Comparison of ENCODE assay signal across 8 cellular contexts in the genomic region with DNA sequence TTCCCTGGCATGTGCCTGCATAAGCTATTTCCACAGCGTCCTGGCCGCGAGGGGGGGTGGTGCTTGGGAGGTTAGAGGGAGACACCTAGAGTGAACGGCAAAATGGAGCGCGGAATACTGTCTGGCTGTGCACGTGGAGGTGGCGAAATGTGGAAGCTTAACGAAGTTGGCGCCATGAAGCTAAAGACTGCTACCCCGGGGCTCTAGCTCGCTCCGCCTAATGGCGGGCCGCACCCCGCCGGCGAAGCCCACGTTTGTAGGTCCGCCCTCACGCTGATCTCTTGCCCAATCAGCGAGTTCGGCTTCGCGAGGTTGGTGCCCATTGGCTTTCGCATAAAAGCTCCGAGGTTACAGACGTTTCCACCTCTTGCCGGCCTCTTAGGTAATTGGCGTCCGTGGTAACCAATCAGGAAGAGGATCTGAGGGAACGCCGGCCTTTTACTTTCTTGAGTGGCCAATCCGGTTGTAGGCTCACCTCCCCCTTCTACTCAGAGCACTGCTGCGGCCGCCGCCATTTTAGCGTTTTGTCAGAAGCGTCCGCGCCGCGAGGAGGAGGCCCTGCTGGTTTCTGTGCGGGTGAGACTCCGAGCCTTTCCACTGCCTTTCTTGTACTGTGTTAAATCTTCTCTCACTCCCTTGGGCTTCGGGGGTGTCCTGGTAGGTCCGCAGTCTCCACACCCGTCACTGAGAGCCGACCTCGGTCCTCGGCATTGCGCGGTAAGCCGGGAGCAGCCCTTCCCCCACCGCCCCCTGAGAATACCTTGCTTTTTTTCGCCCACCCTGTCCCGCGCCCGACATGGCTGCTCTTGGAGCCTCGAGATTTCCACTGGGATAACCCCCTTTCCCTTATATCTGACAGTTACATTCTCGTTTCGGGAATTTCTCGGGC. TPM values are rescaled to one million over a fixed set of nuclear protein-coding genes. Genes with fewer than 3 reads are reported as not detected.
A peak's percentile ranks its signal among the peaks of the same experiment; 100 is the strongest.
DNase-seq lines count a peak whose midpoint lies in the region; ATAC-seq lines count a peak whose summit lies in the region.

A gene with protein sequence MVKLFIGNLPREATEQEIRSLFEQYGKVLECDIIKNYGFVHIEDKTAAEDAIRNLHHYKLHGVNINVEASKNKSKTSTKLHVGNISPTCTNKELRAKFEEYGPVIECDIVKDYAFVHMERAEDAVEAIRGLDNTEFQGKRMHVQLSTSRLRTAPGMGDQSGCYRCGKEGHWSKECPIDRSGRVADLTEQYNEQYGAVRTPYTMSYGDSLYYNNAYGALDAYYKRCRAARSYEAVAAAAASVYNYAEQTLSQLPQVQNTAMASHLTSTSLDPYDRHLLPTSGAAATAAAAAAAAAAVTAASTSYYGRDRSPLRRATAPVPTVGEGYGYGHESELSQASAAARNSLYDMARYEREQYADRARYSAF (plus strand): TSS at position 527 of the 889 bp plus-strand sequence. CDS start 1,009 bp downstream, outside the sequence.

- ATAC-seq in GM21381 (IDR thresholded peaks at IDR 0.05; ENCODE audit: unreplicated experiment): peak; percentile 94
- peak; percentile 97 for ATAC-seq in activated CD8-positive, alpha-beta memory T cell treated with anti-CD3 and anti-CD28 coated beads, Interleukin-2, amount 10 ng/mL, durations not matched to agents 7 days and 5 days

- no peaks in the 10 kb centered on the region for H3K79me1 ChIP-seq in mesenchymal stem cell (replicated peaks; ENCODE audit: low read length, poor library complexity, severe bottlenecking)

- H2AK5ac ChIP-seq in mesenchymal stem cell (ENCODE audit: low read length, severe bottlenecking): peak within 1 kb of the TSS; percentile 54

- no peaks in the 10 kb centered on the region for H3K9me3 Mint-ChIP-seq in activated CD8-positive, alpha-beta memory T cell treated with anti-CD3 and anti-CD28 coated beads, Interleukin-2, amount 10 ng/mL, durations not matched to agents 7 days and 5 days (ENCODE audit: low read depth)

- peak within 1 kb of the TSS in 1 of 2 experiments; percentile 47 for H2BK12ac ChIP-seq in mesenchymal stem cell (ENCODE audit: low read length in 2 of 2)

- H3K4me3 ChIP-seq in NT2/D1 (ENCODE audit: insufficient read length, low read depth): peak within 1 kb of the TSS; percentile 98
- H3K4me3 ChIP-seq in endocrine pancreas (ENCODE audit: control insufficient read depth, insufficient read depth, low read length): peak within 1 kb of the TSS; percentile 87
- H3K4me3 ChIP-seq in mesenchymal stem cell (ENCODE audit: insufficient read depth in 1 of 2, low read depth in 1 of 2, low read length in 2 of 2): peak within 1 kb of the TSS; percentile 79 to 91

- H3K27ac ChIP-seq in mesenchymal stem cell (ENCODE audit: low read length, poor library complexity, severe bottlenecking): peak within 1 kb of the TSS; percentile 96

- H2BK120ac ChIP-seq in mesenchymal stem cell (ENCODE audit: low read depth, low read length): peak within 1 kb of the TSS; percentile 73

- H3K14ac ChIP-seq in mesenchymal stem cell (ENCODE audit: low read length in 2 of 2): peak within 1 kb of the TSS in 1 of 2 experiments; percentile 6

- peak within 1 kb of the TSS; percentile 94 for H4K8ac ChIP-seq in mesenchymal stem cell (ENCODE audit: low read length)

- DNase-seq in Caki2 (ENCODE audit: low read depth) (peak; percentile 98), HUDEP-2 (lab: John Stamatoyannopoulos, UW; ENCODE audit: unreplicated experiment in 76 of 76) (peak; percentile 36 to 99 (median 97)), NT2/D1 (ENCODE audit: low read depth, low spot score) (peak; percentile 100), mesenchymal stem cell (peak; percentile 100)
- DNase-seq in activated CD8-positive, alpha-beta memory T cell treated with anti-CD3 and anti-CD28 coated beads, Interleukin-2, amount 10 ng/mL, durations not matched to agents 7 days and 5 days: peak; percentile 99
- DNase-seq in stimulated activated CD8-positive, alpha-beta memory T cell treated with anti-CD3 and anti-CD28 coated beads, Interleukin-12 subunit alpha, Interleukin-12 subunit beta, amount 100 ng/mL, for 4 hours (ENCODE audit: low read depth): peak; percentile 86

- H2BK15ac ChIP-seq in mesenchymal stem cell (ENCODE audit: low read depth, poor library complexity, severe bottlenecking): no peak within 1 kb of the TSS

- peak within 1 kb of the TSS; percentile 97 for H3K27ac Mint-ChIP-seq in activated CD8-positive, alpha-beta memory T cell treated with anti-CD3 and anti-CD28 coated beads, Interleukin-2, amount 10 ng/mL, durations not matched to agents 7 days and 5 days

- peak within 1 kb of the TSS; percentile 73 for H3K4me2 ChIP-seq in mesenchymal stem cell (ENCODE audit: low read length, poor library complexity, severe bottlenecking)

- H3K9me3 ChIP-seq in NT2/D1 (ENCODE audit: insufficient read depth, low read length) (no peaks in the 10 kb centered on the region), endocrine pancreas (ENCODE audit: control insufficient read depth, low read length) (no peaks in the 10 kb centered on the region), mesenchymal stem cell (ENCODE audit: control insufficient read depth, low read length) (no peaks in the 10 kb centered on the region)

- H3K4me1 ChIP-seq in NT2/D1 (ENCODE audit: insufficient read depth, insufficient read length) (peaks cover 9% of the 10 kb centered on the region), endocrine pancreas (ENCODE audit: control insufficient read depth, insufficient read depth, low read length) (peaks cover 32% of the 10 kb centered on the region), mesenchymal stem cell (ENCODE audit: control insufficient read depth, insufficient read depth, low read depth, low read length) (peaks cover 10% of the 10 kb centered on the region)

- H3K27me3 ChIP-seq in NT2/D1 (ENCODE audit: insufficient read depth, insufficient read length) (no peaks in the 10 kb centered on the region), endocrine pancreas (ENCODE audit: control insufficient read depth, insufficient read depth, low read length) (no peaks in the 10 kb centered on the region), mesenchymal stem cell (ENCODE audit: control insufficient read depth in 1 of 2, insufficient read depth in 1 of 2, low read length in 2 of 2) (no peaks in the 10 kb centered on the region)

- under 1% methylated on average over 63 of the region's 63 CpGs for WGBS in mesenchymal stem cell

- no peaks in the 10 kb centered on the region for H3K27me3 Mint-ChIP-seq in activated CD8-positive, alpha-beta memory T cell treated with anti-CD3 and anti-CD28 coated beads, Interleukin-2, amount 10 ng/mL, durations not matched to agents 7 days and 5 days

- in situ Hi-C loops in Caki2 (cut with HindIII; ENCODE audit: low pct_unique_long_range_greater_than_20kb, low sequenced_read_pairs): no loop called here

- H2BK5ac ChIP-seq in mesenchymal stem cell (ENCODE audit: low read depth, low read length, poor library complexity, severe bottlenecking): peak within 1 kb of the TSS; percentile 86

- peak within 1 kb of the TSS in 1 of 2 experiments; percentile 81 for H3K23ac ChIP-seq in mesenchymal stem cell (ENCODE audit: low read length in 2 of 2)

- H3K9ac ChIP-seq in NT2/D1 (ENCODE audit: insufficient read length, low read depth) (peak within 1 kb of the TSS; percentile 100), endocrine pancreas (ENCODE audit: control insufficient read depth, insufficient read depth, low read length) (peak within 1 kb of the TSS; percentile 96), mesenchymal stem cell (ENCODE audit: low read length) (peak within 1 kb of the TSS; percentile 94)

- H2AFZ ChIP-seq in mesenchymal stem cell (ENCODE audit: low read depth, low read length): peak within 1 kb of the TSS; percentile 78

- H3K36me3 Mint-ChIP-seq in activated CD8-positive, alpha-beta memory T cell treated with anti-CD3 and anti-CD28 coated beads, Interleukin-2, amount 10 ng/mL, durations not matched to agents 7 days and 5 days: peaks cover 58% of the 10 kb centered on the region

- peak within 1 kb of the TSS; percentile 77 to 89 for H3K4ac ChIP-seq in mesenchymal stem cell (ENCODE audit: low read depth in 1 of 2, low read length in 2 of 2)

- H3K4me3 Mint-ChIP-seq in activated CD8-positive, alpha-beta memory T cell treated with anti-CD3 and anti-CD28 coated beads, Interleukin-2, amount 10 ng/mL, durations not matched to agents 7 days and 5 days: peak within 1 kb of the TSS; percentile 87

- CTCF ChIA-PET in activated CD8-positive, alpha-beta memory T cell treated with anti-CD3 and anti-CD28 coated beads, Interleukin-2, amount 10 ng/mL, durations not matched to agents 7 days and 5 days (lab: Charles Lee): interaction anchor here (0.8 to 3.1 kb wide), 20 partner anchors 8 to 990 kb away, joined by 3 to 19 read pairs (median 5); a partner anchor contains a TSS

- peaks cover 61% of the 10 kb centered on the region for H3K4me1 Mint-ChIP-seq in activated CD8-positive, alpha-beta memory T cell treated with anti-CD3 and anti-CD28 coated beads, Interleukin-2, amount 10 ng/mL, durations not matched to agents 7 days and 5 days

- H3K36me3 ChIP-seq in NT2/D1 (ENCODE audit: insufficient read depth, insufficient read length, low read length): peaks cover 73% of the 10 kb centered on the region
- H3K36me3 ChIP-seq in endocrine pancreas (ENCODE audit: control insufficient read depth, insufficient read depth, low read length): peaks cover 3% of the 10 kb centered on the region
- H3K36me3 ChIP-seq in mesenchymal stem cell (ENCODE audit: control insufficient read depth in 1 of 2, insufficient read depth in 2 of 2, low read depth in 1 of 2, low read length in 2 of 2): peaks cover 20 to 50% of the 10 kb centered on the region in 2 experiments

- peak within 1 kb of the TSS; percentile 89 to 92 for H3K18ac ChIP-seq in mesenchymal stem cell (ENCODE audit: low read depth in 1 of 2, low read length in 2 of 2)

- peak within 1 kb of the TSS; percentile 80 for H4K91ac ChIP-seq in mesenchymal stem cell (ENCODE audit: low read length)

RNA-seq across cellular contexts. Expression of the gene that starts here (rescaled TPM):
- 116 and 133 TPM in 2 replicates for total RNA-seq in Caki2 (2014; rRNA removed; shearing (Covaris generic); ENCODE audit: low replicate concordance)
- total RNA-seq in activated CD8-positive, alpha-beta memory T cell treated with anti-CD3 and anti-CD28 coated beads, Interleukin-2, amount 10 ng/mL, durations not matched to agents 7 days and 5 days: 100 to 1,000 TPM; 111 to 119 TPM
- 94.6 TPM for polyA plus RNA-seq in mesenchymal stem cell (2013, experiment 1 of 2)
- polyA plus RNA-seq in mesenchymal stem cell (2013, experiment 2 of 2): 98.2 TPM

Comparison
In these comparisons a context has a peak if more than half of its experiments do, and no peak if none do; other contexts are left out.
1. Peak in every context shown above with its lines: DNase-seq, ATAC-seq, H3K4me3 ChIP-seq and H3K27ac ChIP-seq.